8 cellular contexts compared by ENCODE assay signal in genomic region chr13:35157143-35157755, GRCh38.
A peak's percentile ranks its signal among the peaks of the same experiment; 100 is the strongest.
DNase-seq lines count a peak whose midpoint lies in the region; ATAC-seq, FAIRE-seq and TF ChIP-seq lines count a peak whose summit lies in the region.

No MANE protein-coding gene starts in this region.

- TF ChIP-seq CTCF in LNCAP (IDR thresholded peaks at IDR 0.05) = peak; percentile 58; the same call in 1 of the 2 replicates

- peak; percentile 74 for FAIRE-seq in endometrium (lab: Jason Lieb, UNC)

- ATAC-seq in GM21529 (IDR thresholded peaks at IDR 0.05; ENCODE audit: unreplicated experiment) (peak; percentile 73), GM19397 (IDR thresholded peaks at IDR 0.05; ENCODE audit: unreplicated experiment) (no peak)

- DNase-seq in NCI-H2196 (lab: John Stamatoyannopoulos, UW; ENCODE audit: unreplicated experiment) (peak; percentile 49), NCI-H2196 treated with DMSO at 0.1 percent for 48 hours (lab: John Stamatoyannopoulos, UW; ENCODE audit: unreplicated experiment) (no peak), SK-N-DZ (ENCODE audit: low spot score) (peak; percentile 64), mucosa of gallbladder (ENCODE audit: low spot score) (peak; percentile 35)
